Comparison of ENCODE assay signal across 1 cellular context in the genomic region with DNA sequence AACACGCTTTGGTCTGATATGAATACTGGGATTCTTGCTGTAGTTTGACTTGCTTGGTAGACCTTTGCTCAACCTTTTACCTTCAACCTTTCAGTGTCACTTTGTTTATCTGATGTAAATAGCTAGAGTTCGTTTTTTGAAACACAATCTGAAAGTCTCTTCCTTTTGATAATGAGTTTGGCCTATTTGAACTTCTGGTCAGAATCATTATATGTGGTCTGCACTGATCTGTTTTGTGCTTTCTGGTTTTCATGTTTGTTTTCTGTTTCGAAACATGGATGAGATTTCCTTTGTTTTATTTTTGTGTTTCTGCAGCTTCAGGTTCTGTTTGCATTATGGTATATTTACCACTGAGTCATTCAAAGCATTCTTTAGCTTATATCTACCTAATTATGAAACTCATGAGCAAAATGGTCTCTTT.
TF ChIP-seq lines count a peak whose summit lies in the region.

No MANE protein-coding gene starts in this region.

TF ChIP-seq in HepG2, 621 proteins besides CTCF, POLR2A, EP300 and RAD21 (continued from another document):
- TF ChIP-seq ZBTB14 (CRISPR knock-in tag; IDR thresholded peaks at IDR 0.05) (no peak), SOX5 (CRISPR knock-in tag; IDR thresholded peaks at IDR 0.05; ENCODE audit: borderline replicate concordance) (peak; percentile 64; the same call in 1 of the 2 replicates), NFAT5 (CRISPR knock-in tag; IDR thresholded peaks at IDR 0.05) (no peak), NR2F2 (IDR thresholded peaks at IDR 0.05; ENCODE audit: borderline replicate concordance, low read depth) (peak; percentile 73), ARNTL (CRISPR knock-in tag; IDR thresholded peaks at IDR 0.05) (no peak), ZNF30 (CRISPR knock-in tag; IDR thresholded peaks at IDR 0.05) (no peak), ZNF260 (CRISPR knock-in tag; IDR thresholded peaks at IDR 0.05; ENCODE audit: borderline replicate concordance, low read depth) (no peak), KMT2A (CRISPR knock-in tag; IDR thresholded peaks at IDR 0.05) (no peak), FOXK2 (IDR thresholded peaks at IDR 0.05) (peak; percentile 16; the same call in 1 of the 2 replicates), PHF8 (CRISPR knock-in tag; IDR thresholded peaks at IDR 0.05) (no peak), FOXP1 (IDR thresholded peaks at IDR 0.05) (0 out of 2 replicates have a peak, but pooled peaks have one; percentile 44), FOXP1 (CRISPR knock-in tag; IDR thresholded peaks at IDR 0.05) (peak; percentile 74; the same call in 1 of the 2 replicates), NR2F6 (IDR thresholded peaks at IDR 0.05) (peak; percentile 62), NR2F6 (CRISPR knock-in tag; IDR thresholded peaks at IDR 0.05) (no peak), RXRB (CRISPR knock-in tag; IDR thresholded peaks at IDR 0.05; ENCODE audit: borderline replicate concordance) (no peak), CREM (IDR thresholded peaks at IDR 0.05) (peak; percentile 29; the same call in 1 of the 2 replicates), CREM (CRISPR knock-in tag; IDR thresholded peaks at IDR 0.05) (no peak), NFIC (IDR thresholded peaks at IDR 0.05; ENCODE audit: low read length) (no peak), RBAK (CRISPR knock-in tag; IDR thresholded peaks at IDR 0.05) (no peak), ZNF749 (CRISPR knock-in tag; IDR thresholded peaks at IDR 0.05; ENCODE audit: borderline replicate concordance) (no peak), SUZ12 (IDR thresholded peaks at IDR 0.05; ENCODE audit: low read depth, low read length) (no peak)
- TF ChIP-seq, protein P1, sequence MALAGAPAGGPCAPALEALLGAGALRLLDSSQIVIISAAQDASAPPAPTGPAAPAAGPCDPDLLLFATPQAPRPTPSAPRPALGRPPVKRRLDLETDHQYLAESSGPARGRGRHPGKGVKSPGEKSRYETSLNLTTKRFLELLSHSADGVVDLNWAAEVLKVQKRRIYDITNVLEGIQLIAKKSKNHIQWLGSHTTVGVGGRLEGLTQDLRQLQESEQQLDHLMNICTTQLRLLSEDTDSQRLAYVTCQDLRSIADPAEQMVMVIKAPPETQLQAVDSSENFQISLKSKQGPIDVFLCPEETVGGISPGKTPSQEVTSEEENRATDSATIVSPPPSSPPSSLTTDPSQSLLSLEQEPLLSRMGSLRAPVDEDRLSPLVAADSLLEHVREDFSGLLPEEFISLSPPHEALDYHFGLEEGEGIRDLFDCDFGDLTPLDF (CRISPR knock-in tag; IDR thresholded peaks at IDR 0.05) = no peak
- TF ChIP-seq, protein P2, sequence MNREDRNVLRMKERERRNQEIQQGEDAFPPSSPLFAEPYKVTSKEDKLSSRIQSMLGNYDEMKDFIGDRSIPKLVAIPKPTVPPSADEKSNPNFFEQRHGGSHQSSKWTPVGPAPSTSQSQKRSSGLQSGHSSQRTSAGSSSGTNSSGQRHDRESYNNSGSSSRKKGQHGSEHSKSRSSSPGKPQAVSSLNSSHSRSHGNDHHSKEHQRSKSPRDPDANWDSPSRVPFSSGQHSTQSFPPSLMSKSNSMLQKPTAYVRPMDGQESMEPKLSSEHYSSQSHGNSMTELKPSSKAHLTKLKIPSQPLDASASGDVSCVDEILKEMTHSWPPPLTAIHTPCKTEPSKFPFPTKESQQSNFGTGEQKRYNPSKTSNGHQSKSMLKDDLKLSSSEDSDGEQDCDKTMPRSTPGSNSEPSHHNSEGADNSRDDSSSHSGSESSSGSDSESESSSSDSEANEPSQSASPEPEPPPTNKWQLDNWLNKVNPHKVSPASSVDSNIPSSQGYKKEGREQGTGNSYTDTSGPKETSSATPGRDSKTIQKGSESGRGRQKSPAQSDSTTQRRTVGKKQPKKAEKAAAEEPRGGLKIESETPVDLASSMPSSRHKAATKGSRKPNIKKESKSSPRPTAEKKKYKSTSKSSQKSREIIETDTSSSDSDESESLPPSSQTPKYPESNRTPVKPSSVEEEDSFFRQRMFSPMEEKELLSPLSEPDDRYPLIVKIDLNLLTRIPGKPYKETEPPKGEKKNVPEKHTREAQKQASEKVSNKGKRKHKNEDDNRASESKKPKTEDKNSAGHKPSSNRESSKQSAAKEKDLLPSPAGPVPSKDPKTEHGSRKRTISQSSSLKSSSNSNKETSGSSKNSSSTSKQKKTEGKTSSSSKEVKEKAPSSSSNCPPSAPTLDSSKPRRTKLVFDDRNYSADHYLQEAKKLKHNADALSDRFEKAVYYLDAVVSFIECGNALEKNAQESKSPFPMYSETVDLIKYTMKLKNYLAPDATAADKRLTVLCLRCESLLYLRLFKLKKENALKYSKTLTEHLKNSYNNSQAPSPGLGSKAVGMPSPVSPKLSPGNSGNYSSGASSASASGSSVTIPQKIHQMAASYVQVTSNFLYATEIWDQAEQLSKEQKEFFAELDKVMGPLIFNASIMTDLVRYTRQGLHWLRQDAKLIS (CRISPR knock-in tag; IDR thresholded peaks at IDR 0.05) = no peak
- TF ChIP-seq, protein P3, sequence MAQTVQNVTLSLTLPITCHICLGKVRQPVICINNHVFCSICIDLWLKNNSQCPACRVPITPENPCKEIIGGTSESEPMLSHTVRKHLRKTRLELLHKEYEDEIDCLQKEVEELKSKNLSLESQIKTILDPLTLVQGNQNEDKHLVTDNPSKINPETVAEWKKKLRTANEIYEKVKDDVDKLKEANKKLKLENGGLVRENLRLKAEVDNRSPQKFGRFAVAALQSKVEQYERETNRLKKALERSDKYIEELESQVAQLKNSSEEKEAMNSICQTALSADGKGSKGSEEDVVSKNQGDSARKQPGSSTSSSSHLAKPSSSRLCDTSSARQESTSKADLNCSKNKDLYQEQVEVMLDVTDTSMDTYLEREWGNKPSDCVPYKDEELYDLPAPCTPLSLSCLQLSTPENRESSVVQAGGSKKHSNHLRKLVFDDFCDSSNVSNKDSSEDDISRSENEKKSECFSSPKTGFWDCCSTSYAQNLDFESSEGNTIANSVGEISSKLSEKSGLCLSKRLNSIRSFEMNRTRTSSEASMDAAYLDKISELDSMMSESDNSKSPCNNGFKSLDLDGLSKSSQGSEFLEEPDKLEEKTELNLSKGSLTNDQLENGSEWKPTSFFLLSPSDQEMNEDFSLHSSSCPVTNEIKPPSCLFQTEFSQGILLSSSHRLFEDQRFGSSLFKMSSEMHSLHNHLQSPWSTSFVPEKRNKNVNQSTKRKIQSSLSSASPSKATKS (CRISPR knock-in tag; IDR thresholded peaks at IDR 0.05) = no peak
